Comparison of ENCODE assay signal across 8 cellular contexts in genomic region chr12:71636704-71637115, GRCh38. TPM values are rescaled to one million over a fixed set of nuclear protein-coding genes. Genes with fewer than 3 reads are reported as not detected.
A peak's percentile ranks its signal among the peaks of the same experiment; 100 is the strongest.
DNase-seq lines count a peak whose midpoint lies in the region; ATAC-seq, FAIRE-seq and TF ChIP-seq lines count a peak whose summit lies in the region.

No MANE protein-coding gene starts in this region.

- no peaks in the 10 kb centered on the region for H3K9me2 ChIP-seq in Loucy (replicated peaks; ENCODE audit: low read depth, low read length)

- no peaks in the 10 kb centered on the region for H3K79me2 ChIP-seq in Loucy (ENCODE audit: insufficient read depth, low read length)

- H3K4me1 ChIP-seq in Loucy (ENCODE audit: insufficient read depth, low read length, poor library complexity, severe bottlenecking) = no peaks in the 10 kb centered on the region
- no peaks in the 10 kb centered on the region for H3K4me1 ChIP-seq in lung (ENCODE audit: control insufficient read depth in 2 of 2, insufficient read depth in 2 of 2, low read length in 2 of 2)
- H3K4me1 ChIP-seq in effector memory CD4-positive, alpha-beta T cell (ENCODE audit: control insufficient read depth, insufficient read depth, low read length, poor library complexity, severe bottlenecking) = no peaks in the 10 kb centered on the region

- H3K9ac ChIP-seq in Loucy (ENCODE audit: low read depth, low read length, poor library complexity, severe bottlenecking) = no peak overlapping the region

- no peaks in the 10 kb centered on the region for H3K9me3 Mint-ChIP-seq in chondrocyte (ENCODE audit: low read depth)

- FAIRE-seq in D721Med (lab: Jason Lieb, UNC) (peak; percentile 16), RCC 7860 (lab: Jason Lieb, UNC) (no peak)

- H3K4me1 Mint-ChIP-seq in chondrocyte (ENCODE audit: low read depth) = peaks cover 28% of the 10 kb centered on the region

- DNase-seq in D721Med (ENCODE audit: insufficient read length, low spot score) (no peak), RCC 7860 (ENCODE audit: low spot score) (peak; percentile 39), chondrocyte (ENCODE audit: low spot score) (no peak), lung (ENCODE audit: low spot score) (no peak)
- no peak for DNase-seq in effector memory CD4-positive, alpha-beta T cell
- no peak for DNase-seq in activated CD4-positive, CD25-positive, alpha-beta regulatory T cell treated with anti-CD3 and anti-CD28 coated beads, Interleukin-2, amount 50 U/mL, for 72 hours

- no peak overlapping the region for H3K4me3 Mint-ChIP-seq in chondrocyte (ENCODE audit: unreplicated experiment)

- H3K36me3 Mint-ChIP-seq in chondrocyte (ENCODE audit: low read depth) = peaks cover 39% of the 10 kb centered on the region

- H3K27me3 ChIP-seq in Loucy (ENCODE audit: insufficient read depth, low read length, poor library complexity, severe bottlenecking) (no peaks in the 10 kb centered on the region), lung (ENCODE audit: control insufficient read depth, insufficient read depth) (no peaks in the 10 kb centered on the region)
- no peaks in the 10 kb centered on the region for H3K27me3 ChIP-seq in effector memory CD4-positive, alpha-beta T cell (replicated peaks; ENCODE audit: control insufficient read depth, insufficient read depth, low read length, poor library complexity, severe bottlenecking)

- H4K20me1 ChIP-seq in Loucy (ENCODE audit: insufficient read depth, low read length, poor library complexity, severe bottlenecking) = peaks cover 8% of the 10 kb centered on the region

- H3K36me3 ChIP-seq in Loucy (ENCODE audit: insufficient read depth, low read length) (peaks cover 85% of the 10 kb centered on the region), lung (ENCODE audit: control insufficient read depth in 2 of 2, insufficient read depth in 2 of 2, low read length in 2 of 2) (peaks cover 14 to 26% of the 10 kb centered on the region in 2 donors)
- peaks cover 61% of the 10 kb centered on the region for H3K36me3 ChIP-seq in effector memory CD4-positive, alpha-beta T cell (ENCODE audit: control insufficient read depth, insufficient read depth, low read length)

- H3K4me3 ChIP-seq in Loucy (ENCODE audit: low read length, poor library complexity, severe bottlenecking) = no peak overlapping the region
- H3K4me3 ChIP-seq in lung = no peak overlapping the region
- H3K4me3 ChIP-seq in effector memory CD4-positive, alpha-beta T cell (ENCODE audit: insufficient read depth, low read depth, low read length, poor library complexity, severe bottlenecking) = no peak overlapping the region

- TF ChIP-seq CTCF in D721Med (IDR thresholded peaks at IDR 0.05; ENCODE audit: insufficient read depth, missing control alignments) (peak; percentile 80), Loucy (conservative IDR thresholded peaks at IDR 0.05; ENCODE audit: low read length) (peak; percentile 95), chondrocyte (IDR thresholded peaks at IDR 0.05) (peak; percentile 91), lung (IDR thresholded peaks at IDR 0.05; ENCODE audit: control extremely low read depth, extremely low read depth) (peak; percentile 36)

- peak; percentile 67 for ATAC-seq in GM19372 (IDR thresholded peaks at IDR 0.05; ENCODE audit: low read depth, unreplicated experiment)
- no peak for ATAC-seq in lung (ENCODE audit: insufficient read depth, low FRiP score)

- H3K27me3 Mint-ChIP-seq in chondrocyte (ENCODE audit: low read depth) = no peaks in the 10 kb centered on the region

- 35% methylated on average over 3 of the region's 3 CpGs for WGBS in lung, 2 donors

- H3K4me2 ChIP-seq in Loucy (ENCODE audit: low read depth, low read length, poor library complexity, severe bottlenecking) = no peak overlapping the region

- H2AFZ ChIP-seq in Loucy (ENCODE audit: low read length) = no peak overlapping the region

- peak overlapping the region; percentile 74 for H3K27ac Mint-ChIP-seq in chondrocyte (ENCODE audit: unreplicated experiment)

- H3K9me3 ChIP-seq in Loucy (ENCODE audit: insufficient read depth, low read depth, low read length) (no peaks in the 10 kb centered on the region), lung (ENCODE audit: control insufficient read depth in 2 of 2, insufficient read depth in 1 of 2, low read length in 1 of 2) (no peaks in the 10 kb centered on the region)
- H3K9me3 ChIP-seq in effector memory CD4-positive, alpha-beta T cell (ENCODE audit: control insufficient read depth, low read length) = no peaks in the 10 kb centered on the region

- no peak overlapping the region for H3K27ac ChIP-seq in lung (ENCODE audit: low read depth in 1 of 2, low read length in 1 of 2)
- H3K27ac ChIP-seq in effector memory CD4-positive, alpha-beta T cell (ENCODE audit: insufficient read depth, low read length, poor library complexity, severe bottlenecking) = no peak overlapping the region

- no peaks in the 10 kb centered on the region for H3F3A ChIP-seq in Loucy (ENCODE audit: low read depth)

RNA-seq across cellular contexts. Expression of gene ZFC3H1, which starts 26.9 kb away (rescaled TPM):
- total RNA-seq in chondrocyte (36.7 to 62.6 TPM (median 39.6 TPM) in 3 replicates), lung (100 to 1,000 TPM in 1 of 2 donors, 10 to 100 TPM in 1; 38.3 to 107 TPM)
- polyA plus RNA-seq in lung = 10 to 100 TPM; 15.5 to 20.9 TPM

RNA-seq across cellular contexts. Expression of gene THAP2, which starts 27.4 kb away (rescaled TPM):
- total RNA-seq in chondrocyte (4.8 to 5.9 TPM (median 5.2 TPM) in 3 replicates), lung (10 to 100 TPM in 1 of 2 donors, 1 to 10 TPM in 1; 3.3 to 10.5 TPM)
- 1 to 10 TPM; 2.7 to 5.0 TPM for polyA plus RNA-seq in lung

RNA-seq across cellular contexts. Expression of gene TMEM19, which starts 49.2 kb away (rescaled TPM):
- 25.7 to 35.0 TPM (median 27.5 TPM) in 3 replicates for total RNA-seq in chondrocyte
- 10 to 100 TPM; 13.1 to 25.2 TPM for total RNA-seq in lung
- 10 to 100 TPM in 1 of 2 donors, 1 to 10 TPM in 1; 8.9 to 13.8 TPM for polyA plus RNA-seq in lung

Comparison
In these comparisons a context has a peak if more than half of its experiments do, and no peak if none do; other contexts are left out.
1. CTCF ChIP-seq: peak in every context shown above with its lines; median percentile 95 in Loucy; 91 in chondrocyte; 80 in D721Med; 36 in lung.